Comparison of ENCODE assay signal across 15 cellular contexts in the genomic region with DNA sequence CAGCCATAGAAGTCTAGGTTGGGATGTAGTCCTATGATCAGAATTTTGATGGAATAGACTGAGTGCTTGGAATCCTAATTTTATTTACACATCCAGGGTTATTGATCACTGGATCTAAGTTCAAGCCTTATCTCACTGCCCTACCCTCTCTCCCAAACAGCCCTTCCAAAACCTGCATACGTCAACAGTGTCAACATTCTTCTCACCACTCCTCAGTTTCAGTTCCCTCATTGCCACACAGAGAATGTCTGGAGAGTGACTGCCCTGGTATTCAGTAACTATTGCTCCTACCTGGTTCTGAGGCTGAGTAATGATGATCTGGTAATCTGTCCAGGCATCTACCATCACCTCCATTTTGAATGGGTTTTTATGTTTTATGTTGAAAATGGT. TPM values are rescaled to one million over a fixed set of nuclear protein-coding genes. Genes with fewer than 3 reads are reported as not detected.
DNase-seq lines count a peak whose midpoint lies in the region; ATAC-seq and TF ChIP-seq lines count a peak whose summit lies in the region.
"Had no signal": no experiment of that assay in that cellular context is flagged by ENCODE, and none has a peak within 500 bp of the region (broad histone marks: within the 10 kb centered on the region; RNA-seq: fewer than 3 reads in every experiment).

No MANE protein-coding gene starts in this region.

- H3K4me1 ChIP-seq in body of pancreas (peaks cover 23% of the 10 kb centered on the region), sigmoid colon (no peaks in the 10 kb centered on the region)

- H3K4me3 ChIP-seq in GM06990 (replicated peaks; ENCODE audit: low read depth, low read length) = no peak overlapping the region
- H3K4me3 ChIP-seq in body of pancreas = no peak overlapping the region
- H3K4me3 ChIP-seq in sigmoid colon = no peak overlapping the region

- TF ChIP-seq CTCF in GM06990 (IDR thresholded peaks at IDR 0.05; ENCODE audit: insufficient read depth, low read length, poor library complexity, severe bottlenecking) (no peak), body of pancreas (IDR thresholded peaks at IDR 0.05) (no peak), sigmoid colon (IDR thresholded peaks at IDR 0.05) (no peak), Calu3 (IDR thresholded peaks at IDR 0.05; ENCODE audit: unreplicated experiment) (no peak)

- ATAC-seq in GM21360 (IDR thresholded peaks at IDR 0.05; ENCODE audit: unreplicated experiment) (peak; percentile 93), HG03097 (IDR thresholded peaks at IDR 0.05; ENCODE audit: low FRiP score, unreplicated experiment) (peak; percentile 96), body of pancreas (peak; percentile 87), HG03108 (IDR thresholded peaks at IDR 0.05; ENCODE audit: unreplicated experiment) (no peak)
- ATAC-seq: HCT116 had no signal

- peak; percentile 3 for DNase-seq in GM06990 (ENCODE audit: extremely low read depth, insufficient read length)
- peak in 1 of 4 donors; percentile 35 for DNase-seq in body of pancreas
- no peak for DNase-seq in sigmoid colon
- DNase-seq in NCI-H82 treated with DMSO at 0.1 percent for 48 hours (lab: John Stamatoyannopoulos, UW; ENCODE audit: unreplicated experiment) = no peak
- no peak for DNase-seq in Calu3
- DNase-seq: GF-D8, NCI-H82, trophoblast cell had no signal

- TF ChIP-seq EP300 in sigmoid colon (IDR thresholded peaks at IDR 0.05) = no peak

- H3K9me3 ChIP-seq in body of pancreas (no peaks in the 10 kb centered on the region), sigmoid colon (no peaks in the 10 kb centered on the region)

- WGBS in body of pancreas, 2 donors = 13 to 16% methylated on average over 1 of the region's 1 CpG
- WGBS in sigmoid colon, 2 donors = 9 to 51% methylated on average over 1 of the region's 1 CpG

- H3K27me3 ChIP-seq in GM06990 (replicated peaks; ENCODE audit: control insufficient read depth, insufficient read depth, low read length) (no peaks in the 10 kb centered on the region), body of pancreas (no peaks in the 10 kb centered on the region), sigmoid colon (no peaks in the 10 kb centered on the region)

- no peak overlapping the region for H3K27ac Mint-ChIP-seq in Calu3 (ENCODE audit: unreplicated experiment)
- H3K27ac Mint-ChIP-seq: T-helper 2 cell treated with Interferon-gamma antibody and Interleukin-4, amounts not matched to agents 5 μg/mL and 100 μg/mL, for 36 hours had no signal

- CTCF ChIA-PET in Calu3 (lab: Charles Lee) = no interaction called here

- H3K4me3 Mint-ChIP-seq in Calu3 (ENCODE audit: low read depth, unreplicated experiment) = no peak overlapping the region
- H3K4me3 Mint-ChIP-seq: T-helper 2 cell treated with Interferon-gamma antibody and Interleukin-4, amounts not matched to agents 5 μg/mL and 100 μg/mL, for 36 hours had no signal

- no peaks in the 10 kb centered on the region for H3K9me3 Mint-ChIP-seq in Calu3 (ENCODE audit: low read depth, unreplicated experiment)
- H3K9me3 Mint-ChIP-seq: T-helper 2 cell treated with Interferon-gamma antibody and Interleukin-4, amounts not matched to agents 5 μg/mL and 100 μg/mL, for 36 hours had no signal

- peak overlapping the region in 2 of 4 donors; percentile 21 to 39 for H3K27ac ChIP-seq in body of pancreas
- no peak overlapping the region for H3K27ac ChIP-seq in sigmoid colon

- intact Hi-C loops in body of pancreas (cut with DNase I) (no loop called here), sigmoid colon (cut with DNase I) (no loop called here), Calu3 (cut with micrococcal nuclease; ENCODE audit: unreplicated experiment) (no loop called here)

- no peak for TF ChIP-seq POLR2A in body of pancreas (IDR thresholded peaks at IDR 0.05)
- TF ChIP-seq POLR2A in sigmoid colon (IDR thresholded peaks at IDR 0.05) = no peak

- H3K36me3 Mint-ChIP-seq in Calu3 (ENCODE audit: insufficient read depth, unreplicated experiment) = no peaks in the 10 kb centered on the region

- no peaks in the 10 kb centered on the region for H3K36me3 ChIP-seq in GM06990 (ENCODE audit: control insufficient read depth, insufficient read depth, low read length)
- H3K36me3 ChIP-seq in body of pancreas (replicated peaks in 1 of 2; ENCODE audit: insufficient read depth in 1 of 2, low read depth in 2 of 2) = no peaks in the 10 kb centered on the region
- no peaks in the 10 kb centered on the region for H3K36me3 ChIP-seq in sigmoid colon

- no peaks in the 10 kb centered on the region for H3K4me1 Mint-ChIP-seq in Calu3 (ENCODE audit: low read depth, unreplicated experiment)

- BruUV-seq in Calu3 (replicated peaks; lab: Mats Ljungman, UMichigan) = no TSS peak

- H3K27me3 Mint-ChIP-seq in Calu3 (ENCODE audit: unreplicated experiment) = peaks cover 12% of the 10 kb centered on the region

RNA-seq across cellular contexts. Expression of gene GLYATL1, which starts 60.0 kb away (rescaled TPM):
- total RNA-seq in body of pancreas = under 1 TPM in 1 of 2 donors, not detected in 1; 0.78 TPM
- total RNA-seq in sigmoid colon = not detected
- polyA plus RNA-seq in sigmoid colon = under 1 TPM in 1 of 3 donors, not detected in 2; 0.74 TPM
- total RNA-seq in Calu3 (2022) = not detected in 2 replicates
- total RNA-seq: astrocyte, osteoblast had no signal
